29 cellular contexts compared by ENCODE assay signal in genomic region chr10:129411772-129412171, GRCh38.
"Had no signal": no experiment of that assay in that cellular context is flagged by ENCODE, and none has a peak within 500 bp of the region (broad histone marks: within the 10 kb centered on the region; RNA-seq: fewer than 3 reads in every experiment).

No MANE protein-coding gene starts in this region.

- H3K27ac ChIP-seq: coronary artery, esophagus squamous epithelium, left lung, lower lobe of right lung, pancreas, right lobe of liver, thoracic aorta, tibial nerve, upper lobe of right lung, uterus had no signal

- H3K36me3 Mint-ChIP-seq: mesothelial cell of epicardium, naive B cell had no signal

- H3K9me3 ChIP-seq: esophagus squamous epithelium, heart right ventricle, left lung, lower lobe of right lung, mucosa of descending colon, pancreas, right lobe of liver, thoracic aorta, tibial nerve, upper lobe of right lung, uterus had no signal

- H3K27ac Mint-ChIP-seq: mesothelial cell of epicardium, naive B cell, nephron progenitor cell had no signal

- H3K36me3 ChIP-seq: esophagus squamous epithelium, heart right ventricle, left lung, lower lobe of right lung, pancreas, right lobe of liver, thoracic aorta, tibial nerve, upper lobe of right lung, uterus had no signal

- H3K4me1 ChIP-seq: left lung, lower lobe of right lung, pancreas, right lobe of liver, tibial nerve, upper lobe of right lung, uterus had no signal

- H3K27me3 ChIP-seq: pancreas, right lobe of liver, tibial nerve, upper lobe of right lung, uterus had no signal

- H3K9me3 Mint-ChIP-seq: central memory CD8-positive, alpha-beta T cell; naive B cell; nephron progenitor cell had no signal

- H3K4me3 ChIP-seq: coronary artery, esophagus squamous epithelium, heart right ventricle, left lung, lower lobe of right lung, mucosa of descending colon, pancreas, right lobe of liver, thoracic aorta, tibial nerve, upper lobe of right lung, uterus had no signal

- H3K4me3 Mint-ChIP-seq: central memory CD8-positive, alpha-beta T cell; mesothelial cell of epicardium; naive B cell; nephron progenitor cell had no signal

- DNase-seq: dermis blood vessel endothelial cell; effector memory CD4-positive, alpha-beta T cell; erythroblast; esophagus squamous epithelium; foreskin melanocyte; glutamatergic neuron; heart right ventricle; hippocampal formation; left cardiac atrium; left lung; lower lobe of right lung; mesenchymal stem cell; mucosa of descending colon; naive B cell; nephron progenitor cell; occipital lobe; pancreas; right lobe of liver; small intestine; stimulated activated CD4-positive, alpha-beta T cell treated with anti-CD3 and anti-CD28 coated beads, Interleukin-15, amount 100 ng/mL, for 24 hours; stimulated activated CD4-positive, alpha-beta T cell treated with anti-CD3 and anti-CD28 coated beads, Interleukin-2, amount 100 ng/mL, for 48 hours; stimulated activated naive CD8-positive, alpha-beta T cell treated with anti-CD3 and anti-CD28 coated beads, Interleukin-15, Interleukin-2, amounts not matched to agents 100 U/mL and 50 U/mL, for 24 hours; upper lobe of right lung; uterus had no signal

- H3K4me1 Mint-ChIP-seq: central memory CD8-positive, alpha-beta T cell; naive B cell had no signal
